In genomic region chr14:105456736-105457703, GRCh38 we compare ENCODE assay signal across 19 cellular contexts. TPM values are rescaled to one million over a fixed set of nuclear protein-coding genes. Genes with fewer than 3 reads are reported as not detected.
"Had no signal": no experiment of that assay in that cellular context is flagged by ENCODE, and none has a peak within 500 bp of the region (broad histone marks: within the 10 kb centered on the region; RNA-seq: fewer than 3 reads in every experiment).

No MANE protein-coding gene starts in this region.

- H3K27me3 ChIP-seq: adrenal gland, dorsolateral prefrontal cortex, hepatocyte, suprapubic skin had no signal

- H3K27ac ChIP-seq: adrenal gland, hepatocyte, suprapubic skin, VCaP had no signal

- H3K9me3 Mint-ChIP-seq: activated naive CD4-positive, alpha-beta T cell treated with anti-CD3 and anti-CD28 coated beads, Interleukin-2, amount 50 U/mL, for 24 hours; activated T-cell treated with anti-CD3 and anti-CD28 coated beads, Interleukin-2, amount 50 U/mL, for 4 hours; endodermal cell; natural killer cell treated with Interleukin-12 subunit alpha and Interleukin-12 subunit beta and Interleukin-15 and Interleukin-18, amount 100 ng/mL, for 72 hours had no signal

- DNase-seq: activated CD4-positive, alpha-beta T cell treated with anti-CD3 and anti-CD28 coated beads for 1 hour; activated CD4-positive, alpha-beta T cell treated with anti-CD3 and anti-CD28 coated beads, Interleukin-2, amount 50 U/mL, for 48 hours; activated effector memory CD4-positive, alpha-beta T cell treated with Interleukin-2 at 50 U/mL for 16 hours; activated T-cell treated with anti-CD3 and anti-CD28 coated beads, Interleukin-2, amount 50 U/mL, for 4 hours; adrenal gland; dorsolateral prefrontal cortex; endodermal cell; islet precursor cell; mesenchymal stem cell; nucleus accumbens; posterior cingulate gyrus; stimulated activated naive CD8-positive, alpha-beta T cell treated with anti-CD3 and anti-CD28 coated beads, Interleukin-15, Interleukin-2, amounts not matched to agents 100 U/mL and 50 U/mL, for 24 hours; T1000 had no signal

- H3K27ac Mint-ChIP-seq: activated naive CD4-positive, alpha-beta T cell treated with anti-CD3 and anti-CD28 coated beads, Interleukin-2, amount 50 U/mL, for 24 hours; endodermal cell; natural killer cell treated with Interleukin-12 subunit alpha and Interleukin-12 subunit beta and Interleukin-15 and Interleukin-18, amount 100 ng/mL, for 72 hours had no signal

- H3K27me3 Mint-ChIP-seq: activated naive CD4-positive, alpha-beta T cell treated with anti-CD3 and anti-CD28 coated beads, Interleukin-2, amount 50 U/mL, for 24 hours; natural killer cell treated with Interleukin-12 subunit alpha and Interleukin-12 subunit beta and Interleukin-15 and Interleukin-18, amount 100 ng/mL, for 72 hours had no signal

- H3K9me3 ChIP-seq: adrenal gland, suprapubic skin had no signal

- H3K4me3 ChIP-seq: adrenal gland, dorsolateral prefrontal cortex, hepatocyte, smooth muscle cell, suprapubic skin had no signal

- H3K4me1 Mint-ChIP-seq: activated naive CD4-positive, alpha-beta T cell treated with anti-CD3 and anti-CD28 coated beads, Interleukin-2, amount 50 U/mL, for 24 hours; endodermal cell had no signal

- H3K4me1 ChIP-seq: adrenal gland, suprapubic skin had no signal

- H3K4me3 Mint-ChIP-seq: activated naive CD4-positive, alpha-beta T cell treated with anti-CD3 and anti-CD28 coated beads, Interleukin-2, amount 50 U/mL, for 24 hours; activated T-cell treated with anti-CD3 and anti-CD28 coated beads, Interleukin-2, amount 50 U/mL, for 4 hours; endodermal cell; natural killer cell treated with Interleukin-12 subunit alpha and Interleukin-12 subunit beta and Interleukin-15 and Interleukin-18, amount 100 ng/mL, for 72 hours had no signal

- ATAC-seq: activated T-cell treated with anti-CD3 and anti-CD28 coated beads, Interleukin-2, amount 50 U/mL, for 4 hours; natural killer cell treated with Interleukin-12 subunit alpha and Interleukin-12 subunit beta and Interleukin-15 and Interleukin-18, amount 100 ng/mL, for 72 hours; stimulated activated naive CD8-positive, alpha-beta T cell treated with anti-CD3 and anti-CD28 coated beads, Interleukin-15, Interleukin-2, amounts not matched to agents 100 U/mL and 50 U/mL, for 24 hours had no signal

RNA-seq across cellular contexts. Expression of gene TEX22, which starts 58.7 kb away (rescaled TPM):
- total RNA-seq: hepatocyte had no signal
